ENCODE assay signal across 1 cellular context in the genomic region with DNA sequence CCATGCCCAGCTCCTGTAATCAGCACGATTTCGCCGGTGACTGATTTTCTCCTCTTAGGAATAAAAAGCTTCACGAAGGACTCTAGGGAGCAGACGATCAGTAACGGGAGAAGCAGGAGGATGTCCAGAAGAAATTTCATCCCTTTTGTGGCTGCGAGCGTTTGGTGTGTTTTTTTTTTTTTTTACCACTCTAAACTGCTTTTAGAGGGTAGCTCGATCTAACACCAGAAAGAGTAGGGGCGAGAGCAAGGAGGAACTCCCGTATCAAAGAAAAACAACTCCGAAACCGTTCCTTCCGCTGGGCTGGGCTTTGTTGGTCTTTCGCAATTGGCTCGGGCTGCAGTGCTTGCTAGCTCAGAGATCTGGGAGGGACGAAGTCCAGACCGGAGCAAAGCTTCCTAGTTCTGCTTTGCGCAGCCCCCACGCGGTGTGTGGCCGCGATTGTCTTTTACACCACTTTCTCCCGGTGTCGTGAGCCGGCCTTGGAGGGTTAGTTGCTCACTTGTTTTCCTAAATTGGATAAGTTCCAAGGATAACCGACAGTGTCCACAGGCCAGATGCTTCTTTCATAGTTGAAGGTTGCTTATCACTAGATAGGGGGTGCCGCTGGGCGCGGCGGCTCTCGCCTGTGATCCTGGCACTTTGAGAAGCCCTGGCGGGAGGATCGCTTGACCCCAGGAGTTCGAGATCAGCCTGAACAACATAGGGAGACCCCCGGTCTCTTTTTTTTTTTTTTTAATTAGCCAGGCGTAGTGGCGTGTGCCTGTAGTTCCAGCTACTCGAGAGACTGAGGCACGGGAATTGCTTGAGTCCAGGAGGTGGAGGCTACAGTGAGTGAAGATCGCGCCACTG.
TF ChIP-seq lines count a peak whose summit lies in the region.

A gene with protein sequence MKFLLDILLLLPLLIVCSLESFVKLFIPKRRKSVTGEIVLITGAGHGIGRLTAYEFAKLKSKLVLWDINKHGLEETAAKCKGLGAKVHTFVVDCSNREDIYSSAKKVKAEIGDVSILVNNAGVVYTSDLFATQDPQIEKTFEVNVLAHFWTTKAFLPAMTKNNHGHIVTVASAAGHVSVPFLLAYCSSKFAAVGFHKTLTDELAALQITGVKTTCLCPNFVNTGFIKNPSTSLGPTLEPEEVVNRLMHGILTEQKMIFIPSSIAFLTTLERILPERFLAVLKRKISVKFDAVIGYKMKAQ (minus strand): TSS at position 258 of the 852 bp plus-strand sequence. CDS start 118 bp downstream, at position 140.

TF ChIP-seq in HepG2, 621 proteins besides CTCF, POLR2A, EP300 and RAD21 (continued from another document and continues in another):
- TF ChIP-seq CAMTA2 (CRISPR knock-in tag; IDR thresholded peaks at IDR 0.05; ENCODE audit: borderline replicate concordance), result no peak
- no peak for TF ChIP-seq ZNF703 (CRISPR knock-in tag; IDR thresholded peaks at IDR 0.05; ENCODE audit: borderline replicate concordance)
- TF ChIP-seq, protein P1, sequence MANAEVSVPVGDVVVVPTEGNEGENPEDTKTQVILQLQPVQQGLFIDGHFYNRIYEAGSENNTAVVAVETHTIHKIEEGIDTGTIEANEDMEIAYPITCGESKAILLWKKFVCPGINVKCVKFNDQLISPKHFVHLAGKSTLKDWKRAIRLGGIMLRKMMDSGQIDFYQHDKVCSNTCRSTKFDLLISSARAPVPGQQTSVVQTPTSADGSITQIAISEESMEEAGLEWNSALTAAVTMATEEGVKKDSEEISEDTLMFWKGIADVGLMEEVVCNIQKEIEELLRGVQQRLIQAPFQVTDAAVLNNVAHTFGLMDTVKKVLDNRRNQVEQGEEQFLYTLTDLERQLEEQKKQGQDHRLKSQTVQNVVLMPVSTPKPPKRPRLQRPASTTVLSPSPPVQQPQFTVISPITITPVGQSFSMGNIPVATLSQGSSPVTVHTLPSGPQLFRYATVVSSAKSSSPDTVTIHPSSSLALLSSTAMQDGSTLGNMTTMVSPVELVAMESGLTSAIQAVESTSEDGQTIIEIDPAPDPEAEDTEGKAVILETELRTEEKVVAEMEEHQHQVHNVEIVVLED (CRISPR knock-in tag; IDR thresholded peaks at IDR 0.05; ENCODE audit: borderline replicate concordance), result peak; percentile 61; the same call in 1 of the 2 replicates
- peak; percentile 62; the same call in 1 of the 2 replicates for TF ChIP-seq ZSCAN25 (CRISPR knock-in tag; IDR thresholded peaks at IDR 0.05)
- no peak for TF ChIP-seq REL (CRISPR knock-in tag; conservative IDR thresholded peaks at IDR 0.05)
- TF ChIP-seq TP53 (CRISPR knock-in tag; conservative IDR thresholded peaks at IDR 0.05), result peak; percentile 72; the same call in 1 of the 2 replicates
- TF ChIP-seq BHLHE40 (IDR thresholded peaks at IDR 0.05; ENCODE audit: low read length), result no peak
- TF ChIP-seq ZNF720 (CRISPR knock-in tag; IDR thresholded peaks at IDR 0.05), result no peak
- TF ChIP-seq U2AF1 (optimal IDR thresholded peaks at IDR 0.05; ENCODE audit: low read depth, low read length), result no peak
- peak; percentile 70; the same call in 1 of the 2 replicates for TF ChIP-seq RCOR2 (CRISPR knock-in tag; IDR thresholded peaks at IDR 0.05)
- TF ChIP-seq, protein P2, sequence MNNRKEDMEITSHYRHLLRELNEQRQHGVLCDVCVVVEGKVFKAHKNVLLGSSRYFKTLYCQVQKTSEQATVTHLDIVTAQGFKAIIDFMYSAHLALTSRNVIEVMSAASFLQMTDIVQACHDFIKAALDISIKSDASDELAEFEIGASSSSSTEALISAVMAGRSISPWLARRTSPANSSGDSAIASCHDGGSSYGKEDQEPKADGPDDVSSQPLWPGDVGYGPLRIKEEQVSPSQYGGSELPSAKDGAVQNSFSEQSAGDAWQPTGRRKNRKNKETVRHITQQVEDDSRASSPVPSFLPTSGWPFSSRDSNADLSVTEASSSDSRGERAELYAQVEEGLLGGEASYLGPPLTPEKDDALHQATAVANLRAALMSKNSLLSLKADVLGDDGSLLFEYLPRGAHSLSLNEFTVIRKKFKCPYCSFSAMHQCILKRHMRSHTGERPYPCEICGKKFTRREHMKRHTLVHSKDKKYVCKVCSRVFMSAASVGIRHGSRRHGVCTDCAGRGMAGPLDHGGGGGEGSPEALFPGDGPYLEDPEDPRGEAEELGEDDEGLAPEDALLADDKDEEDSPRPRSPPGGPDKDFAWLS (CRISPR knock-in tag; IDR thresholded peaks at IDR 0.05; ENCODE audit: borderline replicate concordance), result no peak
- TF ChIP-seq ZNF792 (CRISPR knock-in tag; IDR thresholded peaks at IDR 0.05), result peak; percentile 91
- 0 out of 2 replicates have a peak, but pooled peaks have one; percentile 26 for TF ChIP-seq ZNF724P (CRISPR knock-in tag; IDR thresholded peaks at IDR 0.05; ENCODE audit: borderline replicate concordance)
- TF ChIP-seq ZNF672 (CRISPR knock-in tag; IDR thresholded peaks at IDR 0.05), result no peak
- TF ChIP-seq ZNF775 (CRISPR knock-in tag; IDR thresholded peaks at IDR 0.05; ENCODE audit: borderline replicate concordance), result no peak
- TF ChIP-seq ZBTB21 (CRISPR knock-in tag; IDR thresholded peaks at IDR 0.05), result peak; percentile 72
- TF ChIP-seq, protein P3, sequence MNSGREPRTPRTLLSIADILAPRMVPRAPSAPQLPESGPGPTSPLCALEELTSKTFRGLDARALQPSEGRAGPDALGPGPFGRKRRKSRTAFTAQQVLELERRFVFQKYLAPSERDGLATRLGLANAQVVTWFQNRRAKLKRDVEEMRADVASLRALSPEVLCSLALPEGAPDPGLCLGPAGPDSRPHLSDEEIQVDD (CRISPR knock-in tag; IDR thresholded peaks at IDR 0.05; ENCODE audit: borderline replicate concordance), result no peak
- TF ChIP-seq NFATC3 (CRISPR knock-in tag; IDR thresholded peaks at IDR 0.05), result no peak; the same call in 1 of the 2 replicates
- TF ChIP-seq, protein P4, sequence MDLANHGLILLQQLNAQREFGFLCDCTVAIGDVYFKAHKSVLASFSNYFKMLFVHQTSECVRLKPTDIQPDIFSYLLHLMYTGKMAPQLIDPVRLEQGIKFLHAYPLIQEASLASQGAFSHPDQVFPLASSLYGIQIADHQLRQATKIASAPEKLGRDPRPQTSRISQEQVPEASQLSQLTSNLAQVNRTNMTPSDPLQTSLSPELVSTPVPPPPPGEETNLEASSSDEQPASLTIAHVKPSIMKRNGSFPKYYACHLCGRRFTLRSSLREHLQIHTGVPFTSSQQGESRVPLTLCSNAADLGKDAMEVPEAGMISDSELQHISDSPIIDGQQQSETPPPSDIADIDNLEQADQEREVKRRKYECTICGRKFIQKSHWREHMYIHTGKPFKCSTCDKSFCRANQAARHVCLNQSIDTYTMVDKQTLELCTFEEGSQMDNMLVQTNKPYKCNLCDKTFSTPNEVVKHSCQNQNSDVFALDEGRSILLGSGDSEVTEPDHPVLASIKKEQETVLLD (CRISPR knock-in tag; IDR thresholded peaks at IDR 0.05; ENCODE audit: low read depth), result peak; percentile 80
- TF ChIP-seq, protein P5, sequence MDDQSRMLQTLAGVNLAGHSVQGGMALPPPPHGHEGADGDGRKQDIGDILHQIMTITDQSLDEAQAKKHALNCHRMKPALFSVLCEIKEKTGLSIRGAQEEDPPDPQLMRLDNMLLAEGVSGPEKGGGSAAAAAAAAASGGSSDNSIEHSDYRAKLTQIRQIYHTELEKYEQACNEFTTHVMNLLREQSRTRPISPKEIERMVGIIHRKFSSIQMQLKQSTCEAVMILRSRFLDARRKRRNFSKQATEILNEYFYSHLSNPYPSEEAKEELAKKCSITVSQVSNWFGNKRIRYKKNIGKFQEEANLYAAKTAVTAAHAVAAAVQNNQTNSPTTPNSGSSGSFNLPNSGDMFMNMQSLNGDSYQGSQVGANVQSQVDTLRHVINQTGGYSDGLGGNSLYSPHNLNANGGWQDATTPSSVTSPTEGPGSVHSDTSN (CRISPR knock-in tag; IDR thresholded peaks at IDR 0.05; ENCODE audit: borderline replicate concordance), result no peak
- TF ChIP-seq ZNF766 (CRISPR knock-in tag; IDR thresholded peaks at IDR 0.05; ENCODE audit: borderline replicate concordance), result peak; percentile 37; the same call in 1 of the 2 replicates
- TF ChIP-seq MZF1 (CRISPR knock-in tag; IDR thresholded peaks at IDR 0.05; ENCODE audit: borderline replicate concordance), result peak; percentile 88; the same call in 1 of the 2 replicates
- TF ChIP-seq ZNF343 (CRISPR knock-in tag; IDR thresholded peaks at IDR 0.05), result peak; percentile 88
- TF ChIP-seq AHR (CRISPR knock-in tag; IDR thresholded peaks at IDR 0.05), result no peak
- TF ChIP-seq, protein P6, sequence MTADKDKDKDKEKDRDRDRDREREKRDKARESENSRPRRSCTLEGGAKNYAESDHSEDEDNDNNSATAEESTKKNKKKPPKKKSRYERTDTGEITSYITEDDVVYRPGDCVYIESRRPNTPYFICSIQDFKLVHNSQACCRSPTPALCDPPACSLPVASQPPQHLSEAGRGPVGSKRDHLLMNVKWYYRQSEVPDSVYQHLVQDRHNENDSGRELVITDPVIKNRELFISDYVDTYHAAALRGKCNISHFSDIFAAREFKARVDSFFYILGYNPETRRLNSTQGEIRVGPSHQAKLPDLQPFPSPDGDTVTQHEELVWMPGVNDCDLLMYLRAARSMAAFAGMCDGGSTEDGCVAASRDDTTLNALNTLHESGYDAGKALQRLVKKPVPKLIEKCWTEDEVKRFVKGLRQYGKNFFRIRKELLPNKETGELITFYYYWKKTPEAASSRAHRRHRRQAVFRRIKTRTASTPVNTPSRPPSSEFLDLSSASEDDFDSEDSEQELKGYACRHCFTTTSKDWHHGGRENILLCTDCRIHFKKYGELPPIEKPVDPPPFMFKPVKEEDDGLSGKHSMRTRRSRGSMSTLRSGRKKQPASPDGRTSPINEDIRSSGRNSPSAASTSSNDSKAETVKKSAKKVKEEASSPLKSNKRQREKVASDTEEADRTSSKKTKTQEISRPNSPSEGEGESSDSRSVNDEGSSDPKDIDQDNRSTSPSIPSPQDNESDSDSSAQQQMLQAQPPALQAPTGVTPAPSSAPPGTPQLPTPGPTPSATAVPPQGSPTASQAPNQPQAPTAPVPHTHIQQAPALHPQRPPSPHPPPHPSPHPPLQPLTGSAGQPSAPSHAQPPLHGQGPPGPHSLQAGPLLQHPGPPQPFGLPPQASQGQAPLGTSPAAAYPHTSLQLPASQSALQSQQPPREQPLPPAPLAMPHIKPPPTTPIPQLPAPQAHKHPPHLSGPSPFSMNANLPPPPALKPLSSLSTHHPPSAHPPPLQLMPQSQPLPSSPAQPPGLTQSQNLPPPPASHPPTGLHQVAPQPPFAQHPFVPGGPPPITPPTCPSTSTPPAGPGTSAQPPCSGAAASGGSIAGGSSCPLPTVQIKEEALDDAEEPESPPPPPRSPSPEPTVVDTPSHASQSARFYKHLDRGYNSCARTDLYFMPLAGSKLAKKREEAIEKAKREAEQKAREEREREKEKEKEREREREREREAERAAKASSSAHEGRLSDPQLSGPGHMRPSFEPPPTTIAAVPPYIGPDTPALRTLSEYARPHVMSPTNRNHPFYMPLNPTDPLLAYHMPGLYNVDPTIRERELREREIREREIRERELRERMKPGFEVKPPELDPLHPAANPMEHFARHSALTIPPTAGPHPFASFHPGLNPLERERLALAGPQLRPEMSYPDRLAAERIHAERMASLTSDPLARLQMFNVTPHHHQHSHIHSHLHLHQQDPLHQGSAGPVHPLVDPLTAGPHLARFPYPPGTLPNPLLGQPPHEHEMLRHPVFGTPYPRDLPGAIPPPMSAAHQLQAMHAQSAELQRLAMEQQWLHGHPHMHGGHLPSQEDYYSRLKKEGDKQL (CRISPR knock-in tag; IDR thresholded peaks at IDR 0.05; ENCODE audit: low read depth), result peak; percentile 78
- peak; percentile 20; the same call in 1 of the 2 replicates for TF ChIP-seq ONECUT2 (CRISPR knock-in tag; IDR thresholded peaks at IDR 0.05)
- TF ChIP-seq KLF11 (CRISPR knock-in tag; IDR thresholded peaks at IDR 0.05), result no peak
- no peak for TF ChIP-seq PAWR (CRISPR knock-in tag; IDR thresholded peaks at IDR 0.05; ENCODE audit: borderline replicate concordance)
- TF ChIP-seq, protein P7, sequence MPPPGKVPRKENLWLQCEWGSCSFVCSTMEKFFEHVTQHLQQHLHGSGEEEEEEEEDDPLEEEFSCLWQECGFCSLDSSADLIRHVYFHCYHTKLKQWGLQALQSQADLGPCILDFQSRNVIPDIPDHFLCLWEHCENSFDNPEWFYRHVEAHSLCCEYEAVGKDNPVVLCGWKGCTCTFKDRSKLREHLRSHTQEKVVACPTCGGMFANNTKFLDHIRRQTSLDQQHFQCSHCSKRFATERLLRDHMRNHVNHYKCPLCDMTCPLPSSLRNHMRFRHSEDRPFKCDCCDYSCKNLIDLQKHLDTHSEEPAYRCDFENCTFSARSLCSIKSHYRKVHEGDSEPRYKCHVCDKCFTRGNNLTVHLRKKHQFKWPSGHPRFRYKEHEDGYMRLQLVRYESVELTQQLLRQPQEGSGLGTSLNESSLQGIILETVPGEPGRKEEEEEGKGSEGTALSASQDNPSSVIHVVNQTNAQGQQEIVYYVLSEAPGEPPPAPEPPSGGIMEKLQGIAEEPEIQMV (CRISPR knock-in tag; IDR thresholded peaks at IDR 0.05; ENCODE audit: low read depth), result no peak
- TF ChIP-seq, protein P8, sequence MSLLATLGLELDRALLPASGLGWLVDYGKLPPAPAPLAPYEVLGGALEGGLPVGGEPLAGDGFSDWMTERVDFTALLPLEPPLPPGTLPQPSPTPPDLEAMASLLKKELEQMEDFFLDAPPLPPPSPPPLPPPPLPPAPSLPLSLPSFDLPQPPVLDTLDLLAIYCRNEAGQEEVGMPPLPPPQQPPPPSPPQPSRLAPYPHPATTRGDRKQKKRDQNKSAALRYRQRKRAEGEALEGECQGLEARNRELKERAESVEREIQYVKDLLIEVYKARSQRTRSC (CRISPR knock-in tag; IDR thresholded peaks at IDR 0.05; ENCODE audit: low read depth), result no peak
- peak; percentile 85 for TF ChIP-seq NCOA2 (CRISPR knock-in tag; IDR thresholded peaks at IDR 0.05)
- TF ChIP-seq, protein P9, sequence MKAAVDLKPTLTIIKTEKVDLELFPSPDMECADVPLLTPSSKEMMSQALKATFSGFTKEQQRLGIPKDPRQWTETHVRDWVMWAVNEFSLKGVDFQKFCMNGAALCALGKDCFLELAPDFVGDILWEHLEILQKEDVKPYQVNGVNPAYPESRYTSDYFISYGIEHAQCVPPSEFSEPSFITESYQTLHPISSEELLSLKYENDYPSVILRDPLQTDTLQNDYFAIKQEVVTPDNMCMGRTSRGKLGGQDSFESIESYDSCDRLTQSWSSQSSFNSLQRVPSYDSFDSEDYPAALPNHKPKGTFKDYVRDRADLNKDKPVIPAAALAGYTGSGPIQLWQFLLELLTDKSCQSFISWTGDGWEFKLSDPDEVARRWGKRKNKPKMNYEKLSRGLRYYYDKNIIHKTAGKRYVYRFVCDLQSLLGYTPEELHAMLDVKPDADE (CRISPR knock-in tag; IDR thresholded peaks at IDR 0.05), result no peak
- peak; percentile 61 for TF ChIP-seq RBFOX2 (IDR thresholded peaks at IDR 0.05; ENCODE audit: low read depth, low read length)
- peak; percentile 61; the same call in 1 of the 2 replicates for TF ChIP-seq ZNF83 (CRISPR knock-in tag; IDR thresholded peaks at IDR 0.05; ENCODE audit: borderline replicate concordance)
- TF ChIP-seq NFE2L1 (CRISPR knock-in tag; IDR thresholded peaks at IDR 0.05; ENCODE audit: borderline replicate concordance), result no peak
- TF ChIP-seq ZNF251 (CRISPR knock-in tag; IDR thresholded peaks at IDR 0.05), result no peak
